Comparison of ENCODE assay signal across 8 cellular contexts in genomic region chr2:177617849-177618248, GRCh38.
DNase-seq lines count a peak whose midpoint lies in the region; ATAC-seq and TF ChIP-seq lines count a peak whose summit lies in the region.

No MANE protein-coding gene starts in this region.

- H3K36me3 Mint-ChIP-seq in WTC11: no peaks in the 10 kb centered on the region

- CTCF ChIA-PET in WTC11 (lab: Charles Lee): interaction anchor here (1.3 kb wide), 1 partner anchor 14 kb away, joined by 3 read pairs; no protein-coding TSS in a partner anchor

- POLR2A ChIA-PET in WTC11 (lab: Charles Lee): no interaction called here

- no peak for ATAC-seq in WTC11
- no peak for ATAC-seq in GM21825 (IDR thresholded peaks at IDR 0.05; ENCODE audit: unreplicated experiment)

- H3K4me1 ChIP-seq in HAP-1 (peaks cover 29% of the 10 kb centered on the region), iPS DF 6.9 (ENCODE audit: control insufficient read depth, insufficient read depth, low read length) (no peaks in the 10 kb centered on the region), smooth muscle cell (ENCODE audit: low read depth) (peaks cover 21% of the 10 kb centered on the region)

- no peak overlapping the region for H3K27ac Mint-ChIP-seq in WTC11

- H3K9me3 ChIP-seq in HAP-1 (no peaks in the 10 kb centered on the region), iPS DF 6.9 (ENCODE audit: control insufficient read depth, insufficient read depth, low read length) (no peaks in the 10 kb centered on the region), smooth muscle cell (replicated peaks; ENCODE audit: low read depth) (no peaks in the 10 kb centered on the region)

- H3K9me3 Mint-ChIP-seq in WTC11: 0 out of 2 replicates have a peak, but pooled peaks cover 3% of the 10 kb centered on the region

- H3K4me3 ChIP-seq in HAP-1 (peak overlapping the region; percentile 74; the same call in 1 of the 2 replicates), iPS DF 6.9 (ENCODE audit: low read length) (peak overlapping the region; percentile 80; the same call in 1 of the 2 replicates), smooth muscle cell (peak overlapping the region; percentile 74)

- TF ChIP-seq CTCF in WTC11 (IDR thresholded peaks at IDR 0.05): no peak
- no peak for TF ChIP-seq CTCF in smooth muscle cell (IDR thresholded peaks at IDR 0.05; ENCODE audit: borderline replicate concordance, insufficient read depth, poor library complexity, severe bottlenecking)

- in situ Hi-C loops in HAP-1 (cut with MboI; ENCODE audit: low sequenced_read_pairs): no loop called here

- H4K20me1 ChIP-seq in smooth muscle cell (ENCODE audit: low read depth): no peaks in the 10 kb centered on the region

- peak overlapping the region; percentile 95 for H3K4me2 ChIP-seq in smooth muscle cell

- H3F3A ChIP-seq in smooth muscle cell (ENCODE audit: low read depth): no peaks in the 10 kb centered on the region

- peaks cover 3% of the 10 kb centered on the region; the same call in 1 of the 2 replicates for H3K4me1 Mint-ChIP-seq in WTC11

- H3K9ac ChIP-seq in smooth muscle cell (ENCODE audit: low read depth): peak overlapping the region; percentile 98

- H2AFZ ChIP-seq in smooth muscle cell (ENCODE audit: low read depth): peak overlapping the region; percentile 100

- H3K27me3 ChIP-seq in HAP-1 (ENCODE audit: low read depth) (no peaks in the 10 kb centered on the region), iPS DF 6.9 (ENCODE audit: control insufficient read depth, insufficient read depth, low read length) (no peaks in the 10 kb centered on the region), smooth muscle cell (ENCODE audit: low read depth) (no peaks in the 10 kb centered on the region)

- no peaks in the 10 kb centered on the region for H3K79me2 ChIP-seq in smooth muscle cell (ENCODE audit: low read depth)

- WGBS in iPS DF 6.9 (ENCODE audit: insufficient coverage, insufficient read length): no CpG with 5 or more reads among the region's 9 CpGs
- 89% methylated on average over 9 of the region's 9 CpGs for WGBS in smooth muscle cell (ENCODE audit: low lambda C conversion rate)

- H3K27ac ChIP-seq in iPS DF 6.9 (ENCODE audit: low read length): no peak overlapping the region
- peak overlapping the region; percentile 98 for H3K27ac ChIP-seq in smooth muscle cell (ENCODE audit: low read depth)

- DNase-seq in HAP-1 (ENCODE audit: low spot score in 2 of 2) (no peak), WTC11 (ENCODE audit: low spot score) (no peak), iPS DF 6.9 (ENCODE audit: low read depth, low spot score) (no peak), smooth muscle cell (lab: John Stamatoyannopoulos, UW; ENCODE audit: unreplicated experiment) (no peak), COR-L47 (lab: John Stamatoyannopoulos, UW) (no peak), NCI-H2029 treated with DMSO at 0.1 percent for 48 hours (lab: John Stamatoyannopoulos, UW) (no peak), DMS79 (lab: John Stamatoyannopoulos, UW) (no peak)

- peak overlapping the region; percentile 96 for H3K4me3 Mint-ChIP-seq in WTC11

- peaks cover 25% of the 10 kb centered on the region for H3K27me3 Mint-ChIP-seq in WTC11 (ENCODE audit: low read depth)

- H3K36me3 ChIP-seq in HAP-1 (replicated peaks) (no peaks in the 10 kb centered on the region), iPS DF 6.9 (ENCODE audit: control insufficient read depth, insufficient read depth, low read length) (no peaks in the 10 kb centered on the region), smooth muscle cell (ENCODE audit: low read depth) (no peaks in the 10 kb centered on the region)

TF ChIP-seq in WTC11, 78 proteins besides CTCF, POLR2A, EP300 and RAD21:
- no peak for TF ChIP-seq ZNF281 (CRISPR knock-in tag; IDR thresholded peaks at IDR 0.05)
